1 cellular context compared by ENCODE assay signal in the genomic region with DNA sequence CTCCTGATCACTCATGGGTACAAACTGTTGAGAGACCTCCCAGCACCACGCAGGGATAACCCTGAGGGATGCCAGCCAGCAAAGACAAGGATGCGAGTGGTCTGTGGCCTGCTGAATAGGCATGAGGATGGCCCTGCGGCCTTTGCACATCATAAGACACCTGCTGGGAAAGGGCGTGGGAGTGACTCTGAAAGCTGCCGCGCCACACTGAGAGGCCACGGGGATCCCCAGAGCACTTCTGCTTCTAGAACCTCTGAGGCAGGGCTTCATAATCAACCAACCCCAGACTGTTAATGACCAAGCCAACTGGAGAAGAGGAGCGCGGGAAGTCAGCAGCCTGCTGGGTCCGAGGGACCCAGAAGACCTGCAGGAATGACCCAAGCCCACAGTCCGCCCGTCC.
TF ChIP-seq lines count a peak whose summit lies in the region.

No MANE protein-coding gene starts in this region.

TF ChIP-seq in GM12878, 131 proteins besides CTCF, POLR2A, EP300 and RAD21 (continued from another document):
- TF ChIP-seq, protein P1, sequence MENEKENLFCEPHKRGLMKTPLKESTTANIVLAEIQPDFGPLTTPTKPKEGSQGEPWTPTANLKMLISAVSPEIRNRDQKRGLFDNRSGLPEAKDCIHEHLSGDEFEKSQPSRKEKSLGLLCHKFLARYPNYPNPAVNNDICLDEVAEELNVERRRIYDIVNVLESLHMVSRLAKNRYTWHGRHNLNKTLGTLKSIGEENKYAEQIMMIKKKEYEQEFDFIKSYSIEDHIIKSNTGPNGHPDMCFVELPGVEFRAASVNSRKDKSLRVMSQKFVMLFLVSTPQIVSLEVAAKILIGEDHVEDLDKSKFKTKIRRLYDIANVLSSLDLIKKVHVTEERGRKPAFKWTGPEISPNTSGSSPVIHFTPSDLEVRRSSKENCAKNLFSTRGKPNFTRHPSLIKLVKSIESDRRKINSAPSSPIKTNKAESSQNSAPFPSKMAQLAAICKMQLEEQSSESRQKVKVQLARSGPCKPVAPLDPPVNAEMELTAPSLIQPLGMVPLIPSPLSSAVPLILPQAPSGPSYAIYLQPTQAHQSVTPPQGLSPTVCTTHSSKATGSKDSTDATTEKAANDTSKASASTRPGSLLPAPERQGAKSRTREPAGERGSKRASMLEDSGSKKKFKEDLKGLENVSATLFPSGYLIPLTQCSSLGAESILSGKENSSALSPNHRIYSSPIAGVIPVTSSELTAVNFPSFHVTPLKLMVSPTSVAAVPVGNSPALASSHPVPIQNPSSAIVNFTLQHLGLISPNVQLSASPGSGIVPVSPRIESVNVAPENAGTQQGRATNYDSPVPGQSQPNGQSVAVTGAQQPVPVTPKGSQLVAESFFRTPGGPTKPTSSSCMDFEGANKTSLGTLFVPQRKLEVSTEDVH (IDR thresholded peaks at IDR 0.05; ENCODE audit: low read depth, partially characterized antibody): no peak
